2 cellular contexts compared by ENCODE assay signal in the genomic region with DNA sequence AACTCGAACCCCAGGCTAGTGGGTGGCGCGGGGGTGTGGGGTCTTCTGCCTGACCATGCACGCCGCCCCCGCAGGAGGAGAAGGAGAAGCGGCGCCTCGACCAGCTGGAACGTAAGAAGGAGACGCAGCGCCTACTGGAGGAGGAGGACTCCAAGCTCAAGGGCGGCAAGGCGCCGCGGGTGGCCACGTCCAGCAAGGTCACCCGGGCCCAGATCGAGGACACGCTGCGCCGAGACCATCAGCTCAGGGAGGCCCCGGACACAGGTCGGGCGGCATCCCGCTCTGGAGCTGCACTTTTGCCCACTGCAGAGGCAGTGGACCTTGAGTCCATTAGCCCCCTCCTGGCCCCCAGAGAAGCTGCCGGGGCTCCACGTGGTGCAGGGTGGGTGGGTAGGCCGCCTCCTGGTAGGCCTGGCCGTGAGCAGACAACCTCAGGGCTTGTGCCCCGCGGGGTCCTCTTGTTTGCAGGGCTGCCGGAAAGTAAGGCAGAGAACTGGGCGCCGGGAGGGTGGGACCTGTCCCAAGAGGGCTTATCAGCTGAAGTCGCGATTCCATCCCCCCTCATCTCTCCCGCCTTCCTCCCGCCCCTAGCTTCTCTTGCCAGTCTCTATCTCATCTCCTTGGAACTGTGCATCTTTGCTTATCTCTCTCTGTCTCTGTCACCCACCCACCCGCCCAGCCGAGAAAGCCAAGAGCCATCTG.
TF ChIP-seq lines count a peak whose summit lies in the region.

No MANE protein-coding gene starts in this region.

TF ChIP-seq in IMR-90, 13 proteins besides CTCF, POLR2A, EP300 and RAD21:
- TF ChIP-seq MAFK (IDR thresholded peaks at IDR 0.05; ENCODE audit: low read depth, low read length) (no peak), CEBPB (IDR thresholded peaks at IDR 0.05; ENCODE audit: low read depth, low read length) (no peak), NFE2L2 (IDR thresholded peaks at IDR 0.05; ENCODE audit: low read depth, low read length) (no peak), SMC3 (IDR thresholded peaks at IDR 0.05; ENCODE audit: low read depth, low read length) (no peak), CHD1 (IDR thresholded peaks at IDR 0.05; ENCODE audit: low read depth, low read length) (no peak), USF2 (IDR thresholded peaks at IDR 0.05; ENCODE audit: low read depth, low read length) (no peak), BHLHE40 (IDR thresholded peaks at IDR 0.05; ENCODE audit: low read depth, low read length) (no peak), ELK1 (IDR thresholded peaks at IDR 0.05; ENCODE audit: borderline replicate concordance, low read depth, low read length) (no peak), RCOR1 (IDR thresholded peaks at IDR 0.05; ENCODE audit: insufficient replicate concordance, low read length) (no peak), RFX5 (IDR thresholded peaks at IDR 0.05; ENCODE audit: low read depth, low read length) (no peak)

TF ChIP-seq in H1, 55 proteins besides CTCF, POLR2A, EP300 and RAD21:
- no peak for TF ChIP-seq PHF8 (conservative IDR thresholded peaks at IDR 0.05; ENCODE audit: low read depth, low read length)
- TF ChIP-seq SIN3A (conservative IDR thresholded peaks at IDR 0.05 in 1 of 2, IDR thresholded peaks at IDR 0.05 in 1 of 2; ENCODE audit: low read depth in 1 of 2, low read length in 2 of 2): 0 out of 4 replicates have a peak, but pooled peaks of 1 of the 2 experiments have one; percentile 48
TF ChIP-seq in H1: peak in this region for 1.
